Comparison of ENCODE assay signal across 21 cellular contexts in genomic region chr5:151230048-151230680, GRCh38.
"Had no signal": no experiment of that assay in that cellular context is flagged by ENCODE, and none has a peak within 500 bp of the region (broad histone marks: within the 10 kb centered on the region; RNA-seq: fewer than 3 reads in every experiment).

No MANE protein-coding gene starts in this region.

- DNase-seq: activated CD4-positive, alpha-beta T cell treated with anti-CD3 and anti-CD28 coated beads, Interleukin-2, amount 10 ng/mL, durations not matched to agents 24 days and 14 days; activated CD8-positive, alpha-beta T cell treated with anti-CD3 and anti-CD28 coated beads for 36 hours; activated naive CD4-positive, alpha-beta T cell treated with anti-CD3 and anti-CD28 coated beads for 36 hours; activated naive CD8-positive, alpha-beta T cell treated with anti-CD3 and anti-CD28 coated beads, Interleukin-2, amount 50 U/mL, for 24 hours; activated T-cell treated with anti-CD3 and anti-CD28 coated beads, Interleukin-2, amount 50 U/mL, for 1 hour; aorta; brain microvascular endothelial cell; cerebellar nuclear complex; cortex of kidney; effector CD4-positive, alpha-beta T cell; esophagus squamous epithelium; left colon; nucleus accumbens; small intestine; stimulated activated CD4-positive, alpha-beta T cell treated with anti-CD3 and anti-CD28 coated beads, Interleukin-15, amount 100 ng/mL, for 24 hours; stimulated activated CD4-positive, alpha-beta T cell treated with anti-CD3 and anti-CD28 coated beads, Interleukin-4, amount 100 ng/mL, for 1 hour; T1000; upper lobe of right lung had no signal

- H3K36me3 ChIP-seq: brain microvascular endothelial cell, esophagus squamous epithelium, upper lobe of right lung had no signal

- H3K27ac ChIP-seq: brain microvascular endothelial cell, upper lobe of right lung had no signal

- H3K9me3 ChIP-seq: esophagus squamous epithelium, upper lobe of right lung had no signal

- H3K4me3 ChIP-seq: esophagus squamous epithelium, lung, upper lobe of right lung had no signal

- ATAC-seq: activated CD8-positive, alpha-beta T cell treated with anti-CD3 and anti-CD28 coated beads for 36 hours; activated naive CD8-positive, alpha-beta T cell treated with anti-CD3 and anti-CD28 coated beads, Interleukin-2, amount 50 U/mL, for 24 hours; activated T-helper 17 cell treated with anti-CD3 and anti-CD28 coated beads, Interleukin-2, amount 50 U/mL, for 72 hours; left colon; stimulated activated effector memory CD8-positive, alpha-beta T cell treated with anti-CD3 and anti-CD28 coated beads, Interleukin-12 subunit alpha, Interleukin-12 subunit beta, amount 100 ng/mL, for 72 hours; upper lobe of right lung had no signal

- FAIRE-seq: small intestine had no signal

- H3K27me3 ChIP-seq: esophagus squamous epithelium, upper lobe of right lung had no signal
